In the genomic region with DNA sequence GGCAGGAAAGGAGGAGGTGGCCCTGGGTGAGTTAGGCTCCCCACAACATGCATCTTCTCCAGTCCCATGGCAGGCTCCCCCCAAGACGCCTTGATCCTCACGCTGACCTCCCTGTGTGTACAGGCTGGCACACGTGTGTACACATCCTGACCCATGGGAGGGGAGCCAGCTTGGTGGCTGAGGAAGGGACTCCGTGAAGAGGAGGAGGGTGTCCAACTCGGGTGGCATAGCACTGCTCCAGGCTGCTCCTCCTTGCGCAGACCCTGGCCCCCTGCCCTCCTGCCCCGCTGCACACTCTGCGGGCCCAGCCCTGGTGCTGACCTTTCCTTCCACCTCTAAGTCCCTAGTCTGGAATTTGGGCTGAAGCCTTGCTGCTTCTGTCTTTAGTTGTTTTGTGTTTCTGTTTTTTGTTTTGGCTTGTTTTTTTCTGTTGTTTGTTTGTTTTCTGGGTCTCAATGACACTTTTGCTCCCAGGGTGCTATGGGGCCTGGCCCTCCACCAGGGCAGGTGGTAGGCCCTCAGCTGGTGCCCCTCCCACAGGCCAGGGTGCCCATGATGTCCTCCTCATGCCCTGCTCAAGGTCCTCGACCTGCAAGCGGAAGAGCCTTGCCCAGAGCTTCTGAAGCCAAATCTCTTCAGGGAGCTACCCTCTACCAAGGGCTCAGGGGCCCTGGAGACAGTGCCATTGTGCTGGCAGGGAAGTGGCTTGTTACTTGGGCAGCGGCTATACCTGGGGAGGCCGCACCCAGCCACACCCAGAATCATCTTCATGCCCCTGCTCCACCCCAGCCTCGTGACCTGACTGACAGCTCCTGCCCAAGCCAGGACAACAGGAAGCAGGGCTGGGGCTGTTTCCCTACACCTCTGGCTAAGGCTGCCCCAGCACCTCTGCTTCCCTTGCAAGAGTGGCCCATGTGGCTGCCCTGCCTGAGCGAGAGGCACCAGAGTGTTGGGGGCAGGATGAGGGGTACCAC, we compare ENCODE assay signal across 12 cellular contexts. TPM values are rescaled to one million over a fixed set of nuclear protein-coding genes. Genes with fewer than 3 reads are reported as not detected.
DNase-seq lines count a peak whose midpoint lies in the region; ATAC-seq and TF ChIP-seq lines count a peak whose summit lies in the region.
"Had no signal": no experiment of that assay in that cellular context is flagged by ENCODE, and none has a peak within 500 bp of the region (broad histone marks: within the 10 kb centered on the region; RNA-seq: fewer than 3 reads in every experiment).

No MANE protein-coding gene starts in this region.

- H3K9me3 ChIP-seq in SK-N-SH (no peaks in the 10 kb centered on the region), uterus (no peaks in the 10 kb centered on the region)

- H3K27me3 ChIP-seq in SK-N-SH (ENCODE audit: insufficient read depth): no peaks in the 10 kb centered on the region
- no peaks in the 10 kb centered on the region for H3K27me3 ChIP-seq in dorsolateral prefrontal cortex
- no peaks in the 10 kb centered on the region for H3K27me3 ChIP-seq in uterus

- H3K27ac ChIP-seq in SK-N-SH (ENCODE audit: low read depth in 2 of 2, low read length in 1 of 2) (peak overlapping the region; percentile 54 to 86), dorsolateral prefrontal cortex (peak overlapping the region in 54 of 59 donors; percentile 5 to 90 (median 76)), uterus (peak overlapping the region; percentile 76 to 82)

- H3K27ac Mint-ChIP-seq in nephron progenitor cell: no peak overlapping the region

- H3K4me1 Mint-ChIP-seq in nephron progenitor cell: peaks cover 79% of the 10 kb centered on the region

- H3K4me1 ChIP-seq in SK-N-SH (ENCODE audit: control insufficient read depth in 1 of 2, insufficient read depth in 2 of 2, low read depth in 1 of 2, low read length in 1 of 2) (peaks cover 32 to 72% of the 10 kb centered on the region in 2 experiments), uterus (peaks cover 0 to 10% of the 10 kb centered on the region in 2 donors)

- no peaks in the 10 kb centered on the region for H4K20me1 ChIP-seq in SK-N-SH (ENCODE audit: insufficient read depth)

- H3K36me3 ChIP-seq in SK-N-SH (replicated peaks in 1 of 2; ENCODE audit: control insufficient read depth in 1 of 2, insufficient read depth in 2 of 2, low read length in 1 of 2): no peaks in the 10 kb centered on the region
- no peaks in the 10 kb centered on the region for H3K36me3 ChIP-seq in uterus

- no peak for TF ChIP-seq POLR2A in uterus (IDR thresholded peaks at IDR 0.05)

- ATAC-seq in SK-N-SH treated with all-trans-retinoic acid at 6 μM for 48 hours: no peak
- ATAC-seq: naive thymus-derived CD4-positive, alpha-beta T cell; Right ventricle myocardium inferior had no signal

- peaks cover 7% of the 10 kb centered on the region for H3K27me3 Mint-ChIP-seq in nephron progenitor cell (ENCODE audit: low read depth, poor library complexity)

- no peaks in the 10 kb centered on the region; the same call in none of the 2 replicates for H3K79me2 ChIP-seq in SK-N-SH (ENCODE audit: insufficient read depth)

- H3K4me3 Mint-ChIP-seq in nephron progenitor cell: peak overlapping the region; percentile 82

- TF ChIP-seq CTCF in SK-N-SH (IDR thresholded peaks at IDR 0.05) (no peak), dorsolateral prefrontal cortex (IDR thresholded peaks at IDR 0.05 in 54 of 56, conservative IDR thresholded peaks at IDR 0.05 in 2 of 56; ENCODE audit: low read depth in 1 of 56, partially characterized antibody in 56 of 56) (no peak), nephron progenitor cell (IDR thresholded peaks at IDR 0.05) (no peak), uterus (IDR thresholded peaks at IDR 0.05) (no peak), GM10248 (IDR thresholded peaks at IDR 0.05; ENCODE audit: control extremely low read depth, extremely low read depth, low read depth, missing control alignments) (no peak)

- POLR2A ChIA-PET in SK-N-SH (lab: Yijun Ruan, JAX): no interaction called here
- POLR2A ChIA-PET in GM10248 (lab: Yijun Ruan, JAX): no interaction called here

- peaks cover 4% of the 10 kb centered on the region for H3F3A ChIP-seq in SK-N-SH (replicated peaks; ENCODE audit: insufficient read depth)

- no peaks in the 10 kb centered on the region for H3K9me3 Mint-ChIP-seq in nephron progenitor cell
- H3K9me3 Mint-ChIP-seq: naive thymus-derived CD4-positive, alpha-beta T cell had no signal

- CTCF ChIA-PET in SK-N-SH (lab: Yijun Ruan, JAX): interaction anchor here (0.8 to 4.4 kb wide), 8 partner anchors 139 to 237 kb away, joined by 3 to 26 read pairs (median 5); no protein-coding TSS in a partner anchor
- CTCF ChIA-PET in GM10248 (lab: Yijun Ruan, JAX): interaction anchor here (1.0 to 3.7 kb wide), 5 partner anchors 17 to 236 kb away, joined by 3 to 20 read pairs (median 3); no protein-coding TSS in a partner anchor

- H3K4me3 ChIP-seq in SK-N-SH (ENCODE audit: low read depth in 2 of 2, low read length in 1 of 2) (no peak overlapping the region), dorsolateral prefrontal cortex (peak overlapping the region in 1 of 59 donors; percentile 32), uterus (no peak overlapping the region)

- intact Hi-C loops in dorsolateral prefrontal cortex (cut with DNase I) (loop anchor here in 1 of 2 donors (5.0 kb wide), 1 partner anchor 146 kb away; the partner anchor contains the start of gene MAGEF1), uterus (cut with DNase I; ENCODE audit: low total_unique reads) (no loop called here)

- DNase-seq in SK-N-SH (no peak), dorsolateral prefrontal cortex (no peak), nephron progenitor cell (no peak), uterus (no peak), GM10248 (ENCODE audit: extremely low spot score) (no peak), A172 (ENCODE audit: low spot score) (no peak)
- DNase-seq in stimulated activated CD4-positive, alpha-beta T cell treated with anti-CD3 and anti-CD28 coated beads, Interleukin-4, amount 100 ng/mL, for 1 hour: no peak
- DNase-seq: activated gamma-delta T cell; naive thymus-derived CD4-positive, alpha-beta T cell; stimulated activated CD4-positive, alpha-beta T cell treated with anti-CD3 and anti-CD28 coated beads, Interleukin-4, amount 100 ng/mL, for 24 hours had no signal

- 85% methylated on average over 9 of the region's 14 CpGs for WGBS in SK-N-SH (ENCODE audit: low lambda C conversion rate)

- peaks cover 6% of the 10 kb centered on the region for H3K36me3 Mint-ChIP-seq in nephron progenitor cell (ENCODE audit: low read depth)
- H3K36me3 Mint-ChIP-seq: naive thymus-derived CD4-positive, alpha-beta T cell had no signal

- H2AFZ ChIP-seq in SK-N-SH (ENCODE audit: low read depth): 0 out of 2 replicates have a peak overlapping the region, but pooled peaks have one; percentile 32

- H3K9ac ChIP-seq in SK-N-SH: no peak overlapping the region; the same call in 1 of the 2 replicates

- no peaks in the 10 kb centered on the region for H3K9me2 ChIP-seq in SK-N-SH

- TF ChIP-seq EP300 in SK-N-SH (IDR thresholded peaks at IDR 0.05; ENCODE audit: borderline replicate concordance in 1 of 2, low read depth in 1 of 2, low read length in 1 of 2): no peak

- TF ChIP-seq RAD21 in SK-N-SH (IDR thresholded peaks at IDR 0.05; ENCODE audit: low read length): no peak

- peak overlapping the region; percentile 73; the same call in 1 of the 2 replicates for H3K4me2 ChIP-seq in SK-N-SH

TF ChIP-seq in SK-N-SH, 30 proteins besides CTCF, POLR2A, EP300 and RAD21 (continues in another document):
- TF ChIP-seq TEAD4 (IDR thresholded peaks at IDR 0.05; ENCODE audit: borderline replicate concordance, insufficient read depth) (no peak), TAF1 (IDR thresholded peaks at IDR 0.05; ENCODE audit: borderline replicate concordance, low read depth, low read length) (no peak), JUND (IDR thresholded peaks at IDR 0.05) (no peak), EZH2phosphoT487 (IDR thresholded peaks at IDR 0.05; ENCODE audit: borderline replicate concordance, low read depth) (no peak), FOXJ3 (CRISPR knock-in tag; IDR thresholded peaks at IDR 0.05) (no peak), CHD2 (IDR thresholded peaks at IDR 0.05; ENCODE audit: low read length, partially characterized antibody) (no peak), RXRA (IDR thresholded peaks at IDR 0.05; ENCODE audit: borderline replicate concordance, low read depth) (no peak), YY1 (IDR thresholded peaks at IDR 0.05; ENCODE audit: low read depth) (no peak), NFIC (IDR thresholded peaks at IDR 0.05; ENCODE audit: borderline replicate concordance) (no peak), NRF1 (IDR thresholded peaks at IDR 0.05; ENCODE audit: low read depth, low read length) (no peak)

TF ChIP-seq in SK-N-SH treated with all-trans-retinoic acid at 6 μM for 48 hours, 23 proteins besides CTCF, POLR2A, EP300 and RAD21:
- TF ChIP-seq PPARA (CRISPR knock-in tag; IDR thresholded peaks at IDR 0.05; ENCODE audit: borderline replicate concordance): no peak
- no peak for TF ChIP-seq CSDC2 (CRISPR knock-in tag; IDR thresholded peaks at IDR 0.05)
- TF ChIP-seq SNAI2 (CRISPR knock-in tag; IDR thresholded peaks at IDR 0.05): no peak
- TF ChIP-seq ZNF70 (CRISPR knock-in tag; IDR thresholded peaks at IDR 0.05): no peak

RNA-seq across cellular contexts. Expression of gene EPHB3, which starts 5.1 kb away (rescaled TPM):
- polyA plus RNA-seq in SK-N-SH (2012; rRNA removed): 2.1 and 4.2 TPM in 2 replicates
- 1.5 and 2.0 TPM in 2 replicates for polyA plus RNA-seq in SK-N-SH (2012; cell fraction: cytosol; rRNA removed)
- 10.0 and 14.1 TPM in 2 replicates for polyA plus RNA-seq in SK-N-SH (2012; cell fraction: nucleus; rRNA removed)
- total RNA-seq in dorsolateral prefrontal cortex (10 to 100 TPM in 9 of 120 experiments, 1 to 10 TPM in 111; 3.4 to 13.0 (median 7.1) TPM), uterus (10 to 100 TPM in 2 of 4 donors, 1 to 10 TPM in 2; 2.0 to 70.2 (median 19.7) TPM)
- total RNA-seq in A172 (2014; rRNA removed; shearing (Covaris generic)): 1.1 and 1.4 TPM in 2 replicates
